1 cellular context compared by ENCODE assay signal in genomic region chr4:53365486-53366300, GRCh38.
TF ChIP-seq lines count a peak whose summit lies in the region.

Gene SCFD2 (minus strand): TSS chr4:53366061.

TF ChIP-seq in GM12878, 131 proteins besides CTCF, POLR2A, EP300 and RAD21 (continued from another document):
- TF ChIP-seq, protein P1, sequence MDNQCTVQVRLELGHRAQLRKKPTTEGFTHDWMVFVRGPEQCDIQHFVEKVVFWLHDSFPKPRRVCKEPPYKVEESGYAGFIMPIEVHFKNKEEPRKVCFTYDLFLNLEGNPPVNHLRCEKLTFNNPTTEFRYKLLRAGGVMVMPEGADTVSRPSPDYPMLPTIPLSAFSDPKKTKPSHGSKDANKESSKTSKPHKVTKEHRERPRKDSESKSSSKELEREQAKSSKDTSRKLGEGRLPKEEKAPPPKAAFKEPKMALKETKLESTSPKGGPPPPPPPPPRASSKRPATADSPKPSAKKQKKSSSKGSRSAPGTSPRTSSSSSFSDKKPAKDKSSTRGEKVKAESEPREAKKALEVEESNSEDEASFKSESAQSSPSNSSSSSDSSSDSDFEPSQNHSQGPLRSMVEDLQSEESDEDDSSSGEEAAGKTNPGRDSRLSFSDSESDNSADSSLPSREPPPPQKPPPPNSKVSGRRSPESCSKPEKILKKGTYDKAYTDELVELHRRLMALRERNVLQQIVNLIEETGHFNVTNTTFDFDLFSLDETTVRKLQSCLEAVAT (IDR thresholded peaks at IDR 0.05): no peak; the same call in 1 of the 2 replicates
